Comparison of ENCODE assay signal across 25 cellular contexts in the genomic region with DNA sequence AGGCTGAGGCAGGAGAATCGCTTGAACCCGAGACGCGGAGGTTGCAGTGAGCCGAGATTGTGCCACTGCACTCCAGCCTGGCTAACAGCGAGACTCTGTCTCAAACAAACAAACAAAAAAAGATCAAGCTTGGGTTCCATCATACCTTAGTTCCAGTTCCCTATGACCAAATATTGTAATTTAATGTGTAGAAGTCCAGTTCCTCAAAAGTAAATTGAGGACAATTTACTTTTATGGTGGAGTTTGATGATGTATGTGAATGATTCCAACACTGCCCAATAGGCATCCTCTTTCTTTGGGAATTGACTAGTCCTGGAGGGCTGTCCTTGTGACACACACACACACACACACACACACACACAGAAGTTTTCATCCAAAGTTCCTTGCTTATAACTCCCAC. TPM values are rescaled to one million over a fixed set of nuclear protein-coding genes. Genes with fewer than 3 reads are reported as not detected.
A peak's percentile ranks its signal among the peaks of the same experiment; 100 is the strongest.
DNase-seq lines count a peak whose midpoint lies in the region; ATAC-seq, FAIRE-seq and TF ChIP-seq lines count a peak whose summit lies in the region.
"Had no signal": no experiment of that assay in that cellular context is flagged by ENCODE, and none has a peak within 500 bp of the region (broad histone marks: within the 10 kb centered on the region; RNA-seq: fewer than 3 reads in every experiment).

No MANE protein-coding gene starts in this region.

- no peak for FAIRE-seq in RCC 7860 (lab: Jason Lieb, UNC)
- FAIRE-seq: K562 had no signal

- H3K9me3 ChIP-seq in PC-9 (ENCODE audit: insufficient read depth, low read depth) (no peaks in the 10 kb centered on the region), right lobe of liver (no peaks in the 10 kb centered on the region)
- H3K9me3 ChIP-seq: MG63 had no signal

- no peaks in the 10 kb centered on the region for H3K9me2 ChIP-seq in PC-9 (ENCODE audit: insufficient read depth)

- POLR2A ChIA-PET in PC-9 (lab: Charles Lee; ENCODE audit: unreplicated experiment) = interaction anchor here (0.7 kb wide), 1 partner anchor 1588 kb away, joined by 3 read pairs; no protein-coding TSS in a partner anchor

- H3K9me3 Mint-ChIP-seq in CD14-positive monocyte (peaks cover 0 to 2% (median 0%) of the 10 kb centered on the region in 7 donors), Calu3 (ENCODE audit: low read depth, unreplicated experiment) (no peaks in the 10 kb centered on the region)
- H3K9me3 Mint-ChIP-seq in dendritic cell treated with granulocyte-macrophage colony-stimulating factor and Interleukin-4, amounts not matched to agents 40 ng/mL and 50 ng/mL, for 4 days = no peaks in the 10 kb centered on the region
- H3K9me3 Mint-ChIP-seq: CD8-positive, alpha-beta T cell; H9 had no signal

- intact Hi-C loops in CD14-positive monocyte (cut with micrococcal nuclease) = loop anchor here (5.0 kb wide), 2 partner anchors 36 to 39 kb away; a partner anchor contains a TSS
- intact Hi-C loops in Calu3 (cut with micrococcal nuclease; ENCODE audit: unreplicated experiment) = no loop called here
- intact Hi-C loops in PC-9 (cut with micrococcal nuclease; ENCODE audit: unreplicated experiment) = loop anchor here (5.0 kb wide), 1 partner anchor 39 kb away; a partner anchor contains a TSS
- intact Hi-C loops in dendritic cell treated with granulocyte-macrophage colony-stimulating factor and Interleukin-4, amounts not matched to agents 40 ng/mL and 50 ng/mL, for 4 days (cut with micrococcal nuclease) = loop anchor here (5.0 to 10.0 kb wide), 3 partner anchors 36 to 241 kb away; a partner anchor contains a TSS
- intact Hi-C loops in right lobe of liver (cut with DNase I) = no loop called here

- no peak for ATAC-seq in right lobe of liver
- ATAC-seq: CD8-positive, alpha-beta T cell; K562; SK-N-SH treated with all-trans-retinoic acid at 6 μM for 48 hours had no signal

- H3F3A ChIP-seq in PC-9 (ENCODE audit: insufficient read depth, low read depth) = peaks cover 67% of the 10 kb centered on the region

- TF ChIP-seq POLR2A in right lobe of liver (IDR thresholded peaks at IDR 0.05) = no peak

- H3K4me3 Mint-ChIP-seq in CD14-positive monocyte = no peak overlapping the region
- no peak overlapping the region for H3K4me3 Mint-ChIP-seq in Calu3 (ENCODE audit: low read depth, unreplicated experiment)
- no peak overlapping the region for H3K4me3 Mint-ChIP-seq in dendritic cell treated with granulocyte-macrophage colony-stimulating factor and Interleukin-4, amounts not matched to agents 40 ng/mL and 50 ng/mL, for 4 days
- H3K4me3 Mint-ChIP-seq: CD8-positive, alpha-beta T cell; H9 had no signal

- H3K27me3 ChIP-seq in PC-9 (ENCODE audit: insufficient read depth, low read depth) (no peaks in the 10 kb centered on the region), right lobe of liver (no peaks in the 10 kb centered on the region)
- H3K27me3 ChIP-seq: MG63 had no signal

- peak overlapping the region; percentile 10; the same call in 1 of the 2 replicates for H3K27ac ChIP-seq in PC-9
- H3K27ac ChIP-seq in right lobe of liver = no peak overlapping the region

- peaks cover 70% of the 10 kb centered on the region for H3K79me2 ChIP-seq in PC-9 (ENCODE audit: low read depth)

- no peak overlapping the region for H3K4me3 ChIP-seq in PC-9
- H3K4me3 ChIP-seq in right lobe of liver = no peak overlapping the region
- H3K4me3 ChIP-seq: K562, MG63 had no signal

- peaks cover 60% of the 10 kb centered on the region for H3K4me1 Mint-ChIP-seq in CD14-positive monocyte
- H3K4me1 Mint-ChIP-seq in Calu3 (ENCODE audit: low read depth, unreplicated experiment) = peaks cover 47% of the 10 kb centered on the region
- H3K4me1 Mint-ChIP-seq in dendritic cell treated with granulocyte-macrophage colony-stimulating factor and Interleukin-4, amounts not matched to agents 40 ng/mL and 50 ng/mL, for 4 days (ENCODE audit: low read depth) = peaks cover 63% of the 10 kb centered on the region

- BruUV-seq in Calu3 (replicated peaks; lab: Mats Ljungman, UMichigan) = no TSS peak
- BruUV-seq in PC-9 (replicated peaks; lab: Mats Ljungman, UMichigan) = no TSS peak

- CTCF ChIA-PET in Calu3 (lab: Charles Lee) = no interaction called here
- CTCF ChIA-PET in PC-9 (lab: Charles Lee) = no interaction called here

- H3K4me1 ChIP-seq in PC-9 (replicated peaks; ENCODE audit: insufficient read depth) (peaks cover 55% of the 10 kb centered on the region), right lobe of liver (peaks cover 0 to 14% (median 1%) of the 10 kb centered on the region in 4 donors)

- no peak overlapping the region for H2AFZ ChIP-seq in PC-9

- H3K27me3 Mint-ChIP-seq in CD14-positive monocyte (ENCODE audit: low read depth in 3 of 3) = no peaks in the 10 kb centered on the region
- no peaks in the 10 kb centered on the region for H3K27me3 Mint-ChIP-seq in Calu3 (ENCODE audit: unreplicated experiment)
- H3K27me3 Mint-ChIP-seq in dendritic cell treated with granulocyte-macrophage colony-stimulating factor and Interleukin-4, amounts not matched to agents 40 ng/mL and 50 ng/mL, for 4 days = no peaks in the 10 kb centered on the region

- H4K20me1 ChIP-seq in PC-9 (ENCODE audit: insufficient read depth) = peaks cover 7% of the 10 kb centered on the region; the same call in 1 of the 2 replicates

- WGBS in right lobe of liver (ENCODE audit: insufficient coverage, low coverage, low lambda C conversion rate, missing lambda C conversion rate) = 88% methylated on average over 6 of the region's 6 CpGs

- H3K4me2 ChIP-seq in PC-9 = no peak overlapping the region

- TF ChIP-seq CTCF in CD14-positive monocyte (IDR thresholded peaks at IDR 0.05) (no peak), Calu3 (IDR thresholded peaks at IDR 0.05; ENCODE audit: unreplicated experiment) (no peak), PC-9 (conservative IDR thresholded peaks at IDR 0.05) (no peak), right lobe of liver (IDR thresholded peaks at IDR 0.05) (no peak)

- DNase-seq in CD14-positive monocyte (ENCODE audit: low spot score) = no peak
- DNase-seq in Calu3 = no peak
- no peak for DNase-seq in PC-9
- no peak for DNase-seq in right lobe of liver
- DNase-seq in NCI-H524 treated with DMSO at 0.1 percent for 48 hours (lab: John Stamatoyannopoulos, UW) = no peak
- DNase-seq in D341Med (ENCODE audit: low spot score) = no peak
- no peak for DNase-seq in RCC 7860 (ENCODE audit: low spot score)
- DNase-seq: CD8-positive, alpha-beta T cell; EL; GF-D8; H9; MG63; NCI-H1105; NCI-H146; NCI-H2029; NCI-H2227 treated with DMSO at 0.1 percent for 48 hours; NCI-H510A treated with DMSO at 0.1 percent for 48 hours; NCI-H774; NK-92 treated with Interleukin-12 subunit alpha and Interleukin-12 subunit beta, amount 100 ng/mL, for 24 hours had no signal

- H3K27ac Mint-ChIP-seq in CD14-positive monocyte = peak overlapping the region; percentile 54 to 99 (median 82)
- peak overlapping the region; percentile 19 for H3K27ac Mint-ChIP-seq in Calu3 (ENCODE audit: unreplicated experiment)
- H3K27ac Mint-ChIP-seq in dendritic cell treated with granulocyte-macrophage colony-stimulating factor and Interleukin-4, amounts not matched to agents 40 ng/mL and 50 ng/mL, for 4 days = peak overlapping the region; percentile 98
- H3K27ac Mint-ChIP-seq: CD8-positive, alpha-beta T cell; H9 had no signal

- H3K36me3 Mint-ChIP-seq in CD14-positive monocyte (peaks cover 0 to 3% of the 10 kb centered on the region in 2 donors), Calu3 (ENCODE audit: insufficient read depth, unreplicated experiment) (peaks cover 65% of the 10 kb centered on the region)
- peaks cover 26% of the 10 kb centered on the region for H3K36me3 Mint-ChIP-seq in dendritic cell treated with granulocyte-macrophage colony-stimulating factor and Interleukin-4, amounts not matched to agents 40 ng/mL and 50 ng/mL, for 4 days (ENCODE audit: low read depth)

- peaks cover 7% of the 10 kb centered on the region; the same call in 1 of the 2 replicates for H3K36me3 ChIP-seq in PC-9 (ENCODE audit: low read depth)
- H3K36me3 ChIP-seq in right lobe of liver = no peaks in the 10 kb centered on the region

RNA-seq across cellular contexts. Expression of a gene that starts 2.8 kb away (rescaled TPM):
- polyA plus RNA-seq in CD14-positive monocyte = 100 to 1,000 TPM; 986 to 999 TPM
- 1,874 and 1,922 TPM in 2 replicates for total RNA-seq in Calu3 (2022)
- total RNA-seq in PC-9 (2021) = 1,294 and 1,809 TPM in 2 replicates
- total RNA-seq in right lobe of liver = 100 to 1,000 TPM in 1 of 6 experiments, 10 to 100 TPM in 5; 18.4 to 106 (median 27.2) TPM

RNA-seq across cellular contexts. Expression of a gene that starts 36.2 kb away (rescaled TPM):
- not detected for polyA plus RNA-seq in CD14-positive monocyte
- total RNA-seq in Calu3 (2022) (0.95 and 2.2 TPM in 2 replicates), PC-9 (2021) (48.5 and 60.2 TPM in 2 replicates), right lobe of liver (not detected)
- total RNA-seq: CD8-positive, alpha-beta T cell; K562; LHCN-M2; OCI-LY7; RPMI7951 had no signal

RNA-seq across cellular contexts. Expression of a gene that starts 38.6 kb away (rescaled TPM):
- polyA plus RNA-seq in CD14-positive monocyte = 10 to 100 TPM; 12.9 to 13.5 TPM
- total RNA-seq in Calu3 (2022) (110 and 125 TPM in 2 replicates), PC-9 (2021) (51.3 and 65.9 TPM in 2 replicates), right lobe of liver (10 to 100 TPM in 4 of 6 experiments, 1 to 10 TPM in 2; 7.9 to 23.0 (median 13.1) TPM)

Comparison
In these comparisons a context has a peak if more than half of its experiments do, and no peak if none do; other contexts are left out.
1. H3K27ac Mint-ChIP-seq: peak in every context shown above with its lines; median percentile 98 in dendritic cell treated with granulocyte-macrophage colony-stimulating factor and Interleukin-4, amounts not matched to agents 40 ng/mL and 50 ng/mL, for 4 days; 82 in CD14-positive monocyte; 19 in Calu3.
2. RNA of a gene that starts 2.8 kb away (total RNA-seq): 1,874 to 1,922 TPM in Calu3 and 1,294 to 1,809 TPM in PC-9; 18.4 to 106 TPM in right lobe of liver; every median in the first group is over 10 times any median in the second.
3. RNA of a gene that starts 36.2 kb away (total RNA-seq): 48.5 to 60.2 TPM in PC-9; 0.95 to 2.2 TPM in Calu3 and not detected in right lobe of liver; every median in the first group is over 10 times any median in the second.
4. intact Hi-C loops: an anchor here in CD14-positive monocyte (5.0 kb wide), PC-9 (5.0 kb wide) and dendritic cell treated with granulocyte-macrophage colony-stimulating factor and Interleukin-4, amounts not matched to agents 40 ng/mL and 50 ng/mL, for 4 days (5.0 to 10.0 kb wide); none called in Calu3 and right lobe of liver.